In genomic region chr2:96800762-96801463, GRCh38 we compare ENCODE assay signal across 8 cellular contexts. TPM values are rescaled to one million over a fixed set of nuclear protein-coding genes. Genes with fewer than 3 reads are reported as not detected.
DNase-seq lines count a peak whose midpoint lies in the region; ATAC-seq and TF ChIP-seq lines count a peak whose summit lies in the region.

No MANE protein-coding gene starts in this region.

- H3K27ac ChIP-seq in RWPE2 (ENCODE audit: poor library complexity, severe bottlenecking), result no peak overlapping the region
- no peak overlapping the region for H3K27ac ChIP-seq in vagina

- no peak for TF ChIP-seq POLR2A in vagina (IDR thresholded peaks at IDR 0.05)

- peaks cover 24 to 37% of the 10 kb centered on the region in 2 donors for H3K36me3 Mint-ChIP-seq in CD14-positive monocyte

- no peak overlapping the region for H3K27ac Mint-ChIP-seq in CD14-positive monocyte

- H3K36me3 ChIP-seq in RWPE2 (ENCODE audit: low read depth) (no peaks in the 10 kb centered on the region; the same call in 1 of the 2 replicates), vagina (peaks cover 0 to 22% of the 10 kb centered on the region in 2 donors)

- intact Hi-C loops in CD14-positive monocyte (cut with micrococcal nuclease) (no loop called here), posterior cingulate gyrus (cut with DNase I) (loop anchor here (5.0 kb wide), 2 partner anchors 34 to 64 kb away; no protein-coding TSS in a partner anchor), vagina (cut with DNase I) (no loop called here)

- no peak overlapping the region for H3K4me3 ChIP-seq in RWPE2 (ENCODE audit: severe bottlenecking)
- no peak overlapping the region for H3K4me3 ChIP-seq in vagina

- DNase-seq in CD14-positive monocyte (ENCODE audit: low spot score) (no peak), RWPE2 (ENCODE audit: low spot score) (no peak), glomerular visceral epithelial cell (ENCODE audit: extremely low spot score) (peak; percentile 69), posterior cingulate gyrus (peak; percentile 48 to 96 (median 72)), vagina (ENCODE audit: extremely low spot score in 2 of 2) (no peak)
- peak; percentile 63 for DNase-seq in activated gamma-delta T cell treated with anti-CD3 and anti-CD28 coated beads, Interleukin-2, amount 50 U/mL, for 16 hours (ENCODE audit: low read depth)

- H3K9me3 ChIP-seq in RWPE2 (ENCODE audit: severe bottlenecking) (no peaks in the 10 kb centered on the region), vagina (no peaks in the 10 kb centered on the region)

- H3K9me3 Mint-ChIP-seq in CD14-positive monocyte, result no peaks in the 10 kb centered on the region

- H3K27me3 Mint-ChIP-seq in CD14-positive monocyte (ENCODE audit: low read depth in 3 of 3), result no peaks in the 10 kb centered on the region

- H3K4me1 ChIP-seq in RWPE2 (ENCODE audit: insufficient read depth, poor library complexity, severe bottlenecking) (no peaks in the 10 kb centered on the region), vagina (peaks cover 8% of the 10 kb centered on the region)

- no peaks in the 10 kb centered on the region for H3K27me3 ChIP-seq in RWPE2 (ENCODE audit: insufficient read depth, poor library complexity, severe bottlenecking)
- H3K27me3 ChIP-seq in vagina, result no peaks in the 10 kb centered on the region

- H3K4me3 Mint-ChIP-seq in CD14-positive monocyte, result no peak overlapping the region

- TF ChIP-seq CTCF in CD14-positive monocyte (IDR thresholded peaks at IDR 0.05) (peak; percentile 73), RWPE2 (IDR thresholded peaks at IDR 0.05; ENCODE audit: poor library complexity, severe bottlenecking) (peak; percentile 86), vagina (IDR thresholded peaks at IDR 0.05) (peak; percentile 30 to 72 (median 60))

- no peaks in the 10 kb centered on the region for H3K4me1 Mint-ChIP-seq in CD14-positive monocyte

- ATAC-seq in GM19025 (IDR thresholded peaks at IDR 0.05; ENCODE audit: low read depth, unreplicated experiment), result peak; percentile 79
- ATAC-seq in HG03460 (IDR thresholded peaks at IDR 0.05; ENCODE audit: unreplicated experiment), result peak; percentile 74
- ATAC-seq in RWPE2 (ENCODE audit: low read depth), result peak; percentile 89

RNA-seq across cellular contexts. Expression of gene CNNM3, which starts 15.2 kb away (rescaled TPM):
- 1 to 10 TPM; 1.2 to 4.9 TPM for polyA plus RNA-seq in CD14-positive monocyte
- 16.5 TPM for total RNA-seq in vagina

RNA-seq across cellular contexts. Expression of gene CNNM4, which starts 40.2 kb away (rescaled TPM):
- polyA plus RNA-seq in CD14-positive monocyte, result 1 to 10 TPM; 2.3 to 2.6 TPM
- total RNA-seq in vagina, result 8.3 TPM

RNA-seq across cellular contexts. Expression of gene ANKRD23, which starts 42.9 kb away (rescaled TPM):
- polyA plus RNA-seq in CD14-positive monocyte, result not detected
- total RNA-seq in vagina, result 0.98 TPM

RNA-seq across cellular contexts. Expression of gene ANKRD39, which starts 56.9 kb away (rescaled TPM):
- polyA plus RNA-seq in CD14-positive monocyte, result 1 to 10 TPM; 9.0 to 9.7 TPM
- 20.4 TPM for total RNA-seq in vagina

Comparison
In these comparisons a context has a peak if more than half of its experiments do, and no peak if none do; other contexts are left out.
1. DNase-seq: peak in activated gamma-delta T cell treated with anti-CD3 and anti-CD28 coated beads, Interleukin-2, amount 50 U/mL, for 16 hours (single experiment), glomerular visceral epithelial cell (single experiment) and posterior cingulate gyrus (10 of 10); none in CD14-positive monocyte (single experiment), RWPE2 (single experiment) and vagina (0 of 2).
2. Peak in every context shown above with its lines, with median percentiles within 50 percentile points of each other: CTCF ChIP-seq and ATAC-seq.